23 cellular contexts compared by ENCODE assay signal in genomic region chr12:16893426-16893825, GRCh38.
"Had no signal": no experiment of that assay in that cellular context is flagged by ENCODE, and none has a peak within 500 bp of the region (broad histone marks: within the 10 kb centered on the region; RNA-seq: fewer than 3 reads in every experiment).

No MANE protein-coding gene starts in this region.

- H3K4me1 ChIP-seq: colonic mucosa, esophagus squamous epithelium, gastrocnemius medialis, heart right ventricle, left lung, lower lobe of right lung had no signal

- H3K27ac Mint-ChIP-seq: dendritic cell treated with granulocyte-macrophage colony-stimulating factor and Interleukin-4, amounts not matched to agents 40 ng/mL and 50 ng/mL, for 4 days; effector memory CD8-positive, alpha-beta T cell; endodermal cell; mesothelial cell of epicardium; naive B cell had no signal

- H3K36me3 Mint-ChIP-seq: mesothelial cell of epicardium had no signal

- H3K4me3 ChIP-seq: colonic mucosa, esophagus squamous epithelium, gastrocnemius medialis, heart right ventricle, left lung, lower lobe of right lung, mucosa of descending colon had no signal

- H3K27me3 Mint-ChIP-seq: dendritic cell treated with granulocyte-macrophage colony-stimulating factor and Interleukin-4, amounts not matched to agents 40 ng/mL and 50 ng/mL, for 4 days; effector memory CD8-positive, alpha-beta T cell; naive B cell had no signal

- H3K9me3 ChIP-seq: colonic mucosa, gastrocnemius medialis, mucosa of descending colon had no signal

- H3K4me1 Mint-ChIP-seq: endodermal cell, naive B cell had no signal

- ATAC-seq: effector memory CD8-positive, alpha-beta T cell; esophagus mucosa; gastrocnemius medialis; heart right ventricle; left cardiac atrium; left lung; lower lobe of right lung; mucosa of descending colon had no signal

- H3K27me3 ChIP-seq: colonic mucosa, esophagus squamous epithelium, gastrocnemius medialis, heart right ventricle, left lung had no signal

- DNase-seq: colonic mucosa; cortex of kidney; effector CD8-positive, alpha-beta T cell; effector memory CD8-positive, alpha-beta T cell; endodermal cell; erythroblast; esophagus squamous epithelium; foreskin fibroblast; foreskin melanocyte; gastrocnemius medialis; glutamatergic neuron; heart right ventricle; hippocampal formation; left cardiac atrium; left lung; lower lobe of right lung; mesenchymal stem cell; mucosa of descending colon; naive B cell had no signal

- H3K36me3 ChIP-seq: colonic mucosa, esophagus squamous epithelium, gastrocnemius medialis, heart right ventricle, left lung, lower lobe of right lung had no signal

- H3K4me3 Mint-ChIP-seq: dendritic cell treated with granulocyte-macrophage colony-stimulating factor and Interleukin-4, amounts not matched to agents 40 ng/mL and 50 ng/mL, for 4 days; effector memory CD8-positive, alpha-beta T cell; endodermal cell; mesothelial cell of epicardium; naive B cell had no signal

- H3K27ac ChIP-seq: colonic mucosa, epithelial cell of prostate, esophagus squamous epithelium, gastrocnemius medialis, heart right ventricle, left lung, lower lobe of right lung had no signal
